ENCODE assay signal across 8 cellular contexts in genomic region chr9:61853624-61854261, GRCh38.
A peak's percentile ranks its signal among the peaks of the same experiment; 100 is the strongest.
DNase-seq lines count a peak whose midpoint lies in the region; ATAC-seq and TF ChIP-seq lines count a peak whose summit lies in the region.
"Not testable (repeated sequence)": the region's sequence is repeated elsewhere in the genome, so short reads cannot be mapped to it uniquely, and the experiment has no call there.

No MANE protein-coding gene starts in this region.

- ATAC-seq in GM18508 (IDR thresholded peaks at IDR 0.05; ENCODE audit: insufficient read depth, unreplicated experiment): peak; percentile 56
- peak; percentile 87 for ATAC-seq in GM21737 (IDR thresholded peaks at IDR 0.05; ENCODE audit: unreplicated experiment)
- ATAC-seq in HG03439 (IDR thresholded peaks at IDR 0.05; ENCODE audit: unreplicated experiment): peak; percentile 54
- peak; percentile 72 for ATAC-seq in stimulated activated effector memory CD8-positive, alpha-beta T cell treated with anti-CD3 and anti-CD28 coated beads, Interleukin-12 subunit alpha, Interleukin-12 subunit beta, amount 100 ng/mL, for 72 hours

- intact Hi-C loops in activated naive CD4-positive, alpha-beta T cell treated with anti-CD3 and anti-CD28 coated beads for 36 hours (cut with micrococcal nuclease): not testable (repeated sequence)

- H3K27me3 ChIP-seq in right atrium auricular region; smooth muscle cell (ENCODE audit: low read depth): not testable (repeated sequence)

- not testable (repeated sequence) for H3K79me2 ChIP-seq in smooth muscle cell (ENCODE audit: low read depth)

- 22% methylated on average over 22 of the region's 40 CpGs for WGBS in smooth muscle cell (ENCODE audit: low lambda C conversion rate)

- not testable (repeated sequence) for H2AFZ ChIP-seq in smooth muscle cell (ENCODE audit: low read depth)

- not testable (repeated sequence) for H3K36me3 Mint-ChIP-seq in activated naive CD4-positive, alpha-beta T cell treated with anti-CD3 and anti-CD28 coated beads for 36 hours (ENCODE audit: low read depth); stimulated activated effector memory CD8-positive, alpha-beta T cell treated with anti-CD3 and anti-CD28 coated beads, Interleukin-12 subunit alpha, Interleukin-12 subunit beta, amount 100 ng/mL, for 72 hours

- H3K36me3 ChIP-seq in right atrium auricular region; smooth muscle cell (ENCODE audit: low read depth): not testable (repeated sequence)

- H3K4me2 ChIP-seq in smooth muscle cell: not testable (repeated sequence)

- not testable (repeated sequence) for H3K4me1 ChIP-seq in right atrium auricular region; smooth muscle cell (ENCODE audit: low read depth)

- CTCF ChIA-PET in activated naive CD4-positive, alpha-beta T cell treated with anti-CD3 and anti-CD28 coated beads for 36 hours (lab: Charles Lee): not testable (repeated sequence)

- H3K4me3 ChIP-seq in right atrium auricular region (peak overlapping the region; percentile 29 to 49), smooth muscle cell (peak overlapping the region; percentile 36)

- H3F3A ChIP-seq in smooth muscle cell (ENCODE audit: low read depth): not testable (repeated sequence)

- peak; percentile 92 for DNase-seq in activated CD4-positive, alpha-beta T cell treated with anti-CD3 and anti-CD28 coated beads for 48 hours
- peak; percentile 94 for DNase-seq in activated naive CD4-positive, alpha-beta T cell treated with anti-CD3 and anti-CD28 coated beads for 36 hours
- peak; percentile 94 for DNase-seq in right atrium auricular region (ENCODE audit: low spot score)
- DNase-seq in smooth muscle cell (lab: John Stamatoyannopoulos, UW; ENCODE audit: unreplicated experiment): not testable (repeated sequence)
- DNase-seq in stimulated activated effector memory CD8-positive, alpha-beta T cell treated with anti-CD3 and anti-CD28 coated beads, Interleukin-12 subunit alpha, Interleukin-12 subunit beta, amount 100 ng/mL, for 72 hours (ENCODE audit: low spot score in 2 of 2): peak; percentile 68 to 96

- not testable (repeated sequence) for H3K27ac ChIP-seq in right atrium auricular region; smooth muscle cell (ENCODE audit: low read depth)

- not testable (repeated sequence) for H3K4me3 Mint-ChIP-seq in activated naive CD4-positive, alpha-beta T cell treated with anti-CD3 and anti-CD28 coated beads for 36 hours; stimulated activated effector memory CD8-positive, alpha-beta T cell treated with anti-CD3 and anti-CD28 coated beads, Interleukin-12 subunit alpha, Interleukin-12 subunit beta, amount 100 ng/mL, for 72 hours

- not testable (repeated sequence) for H3K27me3 Mint-ChIP-seq in activated naive CD4-positive, alpha-beta T cell treated with anti-CD3 and anti-CD28 coated beads for 36 hours (ENCODE audit: low read depth)

- H3K9me3 Mint-ChIP-seq in activated naive CD4-positive, alpha-beta T cell treated with anti-CD3 and anti-CD28 coated beads for 36 hours; stimulated activated effector memory CD8-positive, alpha-beta T cell treated with anti-CD3 and anti-CD28 coated beads, Interleukin-12 subunit alpha, Interleukin-12 subunit beta, amount 100 ng/mL, for 72 hours: not testable (repeated sequence)

- not testable (repeated sequence) for H3K9ac ChIP-seq in smooth muscle cell (ENCODE audit: low read depth)

- H3K9me3 ChIP-seq in right atrium auricular region; smooth muscle cell (replicated peaks; ENCODE audit: low read depth): not testable (repeated sequence)

- not testable (repeated sequence) for TF ChIP-seq CTCF in right atrium auricular region (IDR thresholded peaks at IDR 0.05); smooth muscle cell (IDR thresholded peaks at IDR 0.05; ENCODE audit: borderline replicate concordance, insufficient read depth, poor library complexity, severe bottlenecking)

- H3K4me1 Mint-ChIP-seq in activated naive CD4-positive, alpha-beta T cell treated with anti-CD3 and anti-CD28 coated beads for 36 hours (ENCODE audit: low read depth); stimulated activated effector memory CD8-positive, alpha-beta T cell treated with anti-CD3 and anti-CD28 coated beads, Interleukin-12 subunit alpha, Interleukin-12 subunit beta, amount 100 ng/mL, for 72 hours: not testable (repeated sequence)

- not testable (repeated sequence) for H3K27ac Mint-ChIP-seq in activated naive CD4-positive, alpha-beta T cell treated with anti-CD3 and anti-CD28 coated beads for 36 hours; stimulated activated effector memory CD8-positive, alpha-beta T cell treated with anti-CD3 and anti-CD28 coated beads, Interleukin-12 subunit alpha, Interleukin-12 subunit beta, amount 100 ng/mL, for 72 hours

- H4K20me1 ChIP-seq in smooth muscle cell (ENCODE audit: low read depth): not testable (repeated sequence)
